ENCODE assay signal across 20 cellular contexts in the genomic region with DNA sequence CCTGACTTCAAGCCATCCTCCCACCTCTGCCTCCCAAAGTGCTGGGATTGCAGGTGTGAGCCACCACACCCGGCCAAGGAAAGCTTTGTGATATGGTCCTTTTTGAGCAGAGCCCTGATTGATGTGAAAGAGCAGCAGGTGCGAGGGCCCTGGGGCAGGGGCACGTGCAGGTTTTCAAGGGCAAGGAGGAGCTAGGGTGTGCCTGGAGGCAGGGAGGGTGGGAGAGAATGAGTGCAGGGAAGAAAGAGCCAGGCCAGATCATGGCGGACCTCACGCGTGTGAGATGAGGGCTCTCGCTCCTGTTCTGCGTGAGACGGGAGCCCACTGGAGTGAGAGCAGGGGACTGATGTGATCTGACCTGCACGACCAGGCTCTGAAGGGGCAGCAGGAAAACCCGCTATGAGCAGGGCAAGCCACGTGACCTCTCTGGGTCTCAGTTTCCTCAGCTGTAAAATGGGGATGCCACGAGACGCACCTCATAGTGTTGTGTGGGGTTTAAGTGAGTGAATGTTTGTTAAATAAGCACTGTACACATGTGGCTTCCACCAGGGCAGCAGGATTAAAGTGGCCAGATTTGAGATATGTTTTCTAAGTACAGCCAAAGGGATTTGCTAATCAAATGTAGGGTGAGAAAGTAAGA. TPM values are rescaled to one million over a fixed set of nuclear protein-coding genes. Genes with fewer than 3 reads are reported as not detected.
DNase-seq lines count a peak whose midpoint lies in the region; ATAC-seq and TF ChIP-seq lines count a peak whose summit lies in the region.
"Had no signal": no experiment of that assay in that cellular context is flagged by ENCODE, and none has a peak within 500 bp of the region (broad histone marks: within the 10 kb centered on the region; RNA-seq: fewer than 3 reads in every experiment).

No MANE protein-coding gene starts in this region.

- no peaks in the 10 kb centered on the region for H3K9me3 Mint-ChIP-seq in Caco-2 (ENCODE audit: unreplicated experiment)
- H3K9me3 Mint-ChIP-seq: CD8-positive, alpha-beta memory T cell had no signal

- intact Hi-C loops in Caco-2 (cut with micrococcal nuclease; ENCODE audit: unreplicated experiment) (no loop called here), left cardiac atrium (cut with DNase I) (no loop called here)

- no CpG with 5 or more reads among the region's 14 CpGs for whole genome bisulfite sequencing in neuronal stem cell (ENCODE audit: extremely low coverage in 2 of 2, insufficient read length in 2 of 2, insufficient replicate concordance in 1 of 2), 2 donors

- H2BK5ac ChIP-seq in neuronal stem cell (ENCODE audit: low read length), result no peak overlapping the region

- no peak overlapping the region for H2BK120ac ChIP-seq in neuronal stem cell (ENCODE audit: low read depth, low read length)

- no peaks in the 10 kb centered on the region for H3K27me3 ChIP-seq in Caco-2 (replicated peaks; ENCODE audit: control insufficient read depth, insufficient read depth, low read length)
- no peaks in the 10 kb centered on the region for H3K27me3 ChIP-seq in neuronal stem cell (ENCODE audit: control insufficient read depth in 3 of 3, insufficient read depth in 3 of 3, low read depth in 1 of 3, low read length in 3 of 3)
- H3K27me3 ChIP-seq: BLaER1 had no signal

- H3K36me3 ChIP-seq in Caco-2 (ENCODE audit: control insufficient read depth, insufficient read depth, low read length) (peaks cover 5% of the 10 kb centered on the region), neuronal stem cell (replicated peaks in 1 of 2; ENCODE audit: control insufficient read depth in 2 of 2, insufficient read depth in 2 of 2, low read length in 2 of 2) (peaks cover 5 to 10% of the 10 kb centered on the region in 2 donors)
- H3K36me3 ChIP-seq: BLaER1 had no signal

- peak overlapping the region; percentile 27 for H3K27ac ChIP-seq in C4-2B
- peak overlapping the region; percentile 24 for H3K27ac ChIP-seq in VCaP
- H3K27ac ChIP-seq in neuronal stem cell (replicated peaks; ENCODE audit: low read length), result no peak overlapping the region
- H3K27ac ChIP-seq: BLaER1, HL-60 had no signal

- H3K4me2 ChIP-seq in neuronal stem cell (ENCODE audit: insufficient read depth, low read length, poor library complexity, severe bottlenecking), result no peak overlapping the region
- H3K4me2 ChIP-seq: BLaER1 had no signal

- no peak overlapping the region for H2AK5ac ChIP-seq in neuronal stem cell (ENCODE audit: low read depth, low read length)

- no peaks in the 10 kb centered on the region for H3K9me3 ChIP-seq in Caco-2
- no peaks in the 10 kb centered on the region for H3K9me3 ChIP-seq in neuronal stem cell (replicated peaks in 1 of 2; ENCODE audit: control insufficient read depth in 2 of 2, insufficient read depth in 1 of 2, low read depth in 1 of 2, low read length in 2 of 2)
- H3K9me3 ChIP-seq: BLaER1 had no signal

- no peak overlapping the region for H3K4me3 Mint-ChIP-seq in Caco-2 (ENCODE audit: unreplicated experiment)
- H3K4me3 Mint-ChIP-seq: CD8-positive, alpha-beta memory T cell had no signal

- peaks cover 95% of the 10 kb centered on the region for H3K36me3 Mint-ChIP-seq in Caco-2 (ENCODE audit: insufficient read depth, unreplicated experiment)
- H3K36me3 Mint-ChIP-seq: CD8-positive, alpha-beta memory T cell had no signal

- H3K18ac ChIP-seq in neuronal stem cell (ENCODE audit: low read length), result no peak overlapping the region

- no peak for DNase-seq in Caco-2
- no peak for DNase-seq in neuronal stem cell (ENCODE audit: low spot score)
- DNase-seq in kidney glomerular epithelial cell (lab: John Stamatoyannopoulos, UW), result no peak
- no peak for DNase-seq in stimulated activated CD4-positive, alpha-beta T cell treated with anti-CD3 and anti-CD28 coated beads, Interleukin-4, amount 100 ng/mL, for 24 hours
- DNase-seq in left cardiac atrium, result no peak
- DNase-seq: ACHN; CD8-positive, alpha-beta memory T cell; GDM1; KG1; NCI-H1092; NCI-H1436; NCI-H187 treated with DMSO at 0.1 percent for 48 hours; NCI-H2107; NCI-H446 treated with DMSO at 0.1 percent for 48 hours; NCI-H526 treated with DMSO at 0.1 percent for 48 hours; Right ventricle myocardium superior had no signal

- POLR2A ChIA-PET in Caco-2 (lab: Charles Lee), result no interaction called here

- H4K91ac ChIP-seq in neuronal stem cell (ENCODE audit: low read depth, low read length, poor library complexity), result no peak overlapping the region

- no TSS peak for BruUV-seq in Caco-2 (replicated peaks; lab: Mats Ljungman, UMichigan)

- ATAC-seq in left cardiac atrium, result no peak

- H2AFZ ChIP-seq in neuronal stem cell (ENCODE audit: low read length), result no peak overlapping the region

- H2BK12ac ChIP-seq in neuronal stem cell (ENCODE audit: low read length), result no peak overlapping the region

- no peaks in the 10 kb centered on the region for H3K4me1 ChIP-seq in Caco-2
- no peaks in the 10 kb centered on the region for H3K4me1 ChIP-seq in neuronal stem cell (ENCODE audit: control insufficient read depth in 2 of 2, insufficient read depth in 1 of 2, low read depth in 1 of 2, low read length in 2 of 2)

- H4K8ac ChIP-seq in neuronal stem cell (ENCODE audit: low read depth, low read length), result no peak overlapping the region

- no peaks in the 10 kb centered on the region for H3K79me1 ChIP-seq in neuronal stem cell (ENCODE audit: low read depth, low read length)

- H3K4me3 ChIP-seq in Caco-2 (ENCODE audit: low read depth, low read length), result no peak overlapping the region
- no peak overlapping the region for H3K4me3 ChIP-seq in neuronal stem cell (ENCODE audit: low read length in 2 of 2)
- H3K4me3 ChIP-seq: BLaER1 had no signal

- peak overlapping the region; percentile 17 for H3K23ac ChIP-seq in neuronal stem cell (ENCODE audit: low read depth, low read length, poor library complexity)

- H3K14ac ChIP-seq in neuronal stem cell (ENCODE audit: low read length), result no peak overlapping the region

- TF ChIP-seq CTCF in C4-2B (conservative IDR thresholded peaks at IDR 0.05), result no peak
- no peak for TF ChIP-seq CTCF in Caco-2 (IDR thresholded peaks at IDR 0.05; ENCODE audit: insufficient read depth in 1 of 2, low read depth in 1 of 2, low read length in 1 of 2, severe bottlenecking in 1 of 2, unreplicated experiment in 1 of 2)
- no peak for TF ChIP-seq CTCF in VCaP (conservative IDR thresholded peaks at IDR 0.05)

- no peak overlapping the region for H3K4ac ChIP-seq in neuronal stem cell (ENCODE audit: low read length)

- H3K27ac Mint-ChIP-seq in Caco-2 (ENCODE audit: unreplicated experiment), result peak overlapping the region; percentile 39

- H2BK15ac ChIP-seq in neuronal stem cell (ENCODE audit: low read length), result no peak overlapping the region

- no peaks in the 10 kb centered on the region for H3K27me3 Mint-ChIP-seq in Caco-2 (ENCODE audit: insufficient read depth, unreplicated experiment)

- peaks cover 23% of the 10 kb centered on the region for H3K4me1 Mint-ChIP-seq in Caco-2 (ENCODE audit: low read depth, unreplicated experiment)

- CTCF ChIA-PET in Caco-2 (lab: Charles Lee), result no interaction called here

- no peak overlapping the region for H3K9ac ChIP-seq in neuronal stem cell (ENCODE audit: low read depth, low read length, poor library complexity)
- H3K9ac ChIP-seq: BLaER1 had no signal

RNA-seq across cellular contexts. Expression of a gene that starts 25.8 kb away (rescaled TPM):
- total RNA-seq in Caco-2 (2022) (9.6 and 12.0 TPM in 2 replicates), left cardiac atrium (1 to 10 TPM in 1 of 2 donors, under 1 TPM in 1; 0.79 to 1.9 TPM)
- polyA plus RNA-seq in neuronal stem cell (2013, experiment 1 of 2), result 3.7 TPM
- polyA plus RNA-seq in neuronal stem cell (2013, experiment 2 of 2), result 4.0 TPM

RNA-seq across cellular contexts. Expression of a gene that starts 26.1 kb away (rescaled TPM):
- total RNA-seq in Caco-2 (2022) (14.5 and 17.3 TPM in 2 replicates), left cardiac atrium (10 to 100 TPM in 1 of 2 donors, 1 to 10 TPM in 1; 9.5 to 10.6 TPM)
- polyA plus RNA-seq in neuronal stem cell (2013, experiment 1 of 2), result 25.8 TPM
- 24.9 TPM for polyA plus RNA-seq in neuronal stem cell (2013, experiment 2 of 2)
